ENCODE assay signal across 1 cellular context in the genomic region with DNA sequence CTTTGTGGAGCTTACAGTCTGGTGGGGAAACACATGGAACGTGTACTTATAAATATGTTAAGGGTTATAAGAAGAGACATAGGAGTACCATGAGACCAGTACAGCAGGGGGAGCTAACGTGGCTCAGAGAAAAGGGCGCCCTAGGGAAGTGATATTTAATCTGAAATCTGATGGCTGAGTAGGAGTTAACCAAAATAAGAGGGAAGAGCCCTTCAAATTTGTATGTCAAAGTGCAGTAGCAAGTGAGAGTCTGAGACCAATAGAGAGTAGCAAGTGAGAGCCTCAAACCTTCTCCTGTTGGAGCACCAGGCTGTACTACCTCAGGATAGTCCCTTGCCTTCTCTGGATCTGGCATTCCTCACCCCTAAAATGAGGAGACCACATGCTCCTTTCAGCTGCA.
TF ChIP-seq lines count a peak whose summit lies in the region.

No MANE protein-coding gene starts in this region.

TF ChIP-seq in WTC11, 78 proteins besides CTCF, POLR2A, EP300 and RAD21 (continued from another document):
- TF ChIP-seq CREB1 (CRISPR knock-in tag; IDR thresholded peaks at IDR 0.05), result no peak
- no peak for TF ChIP-seq SMAD4 (CRISPR knock-in tag; IDR thresholded peaks at IDR 0.05)
